Comparison of ENCODE assay signal across 18 cellular contexts in the genomic region with DNA sequence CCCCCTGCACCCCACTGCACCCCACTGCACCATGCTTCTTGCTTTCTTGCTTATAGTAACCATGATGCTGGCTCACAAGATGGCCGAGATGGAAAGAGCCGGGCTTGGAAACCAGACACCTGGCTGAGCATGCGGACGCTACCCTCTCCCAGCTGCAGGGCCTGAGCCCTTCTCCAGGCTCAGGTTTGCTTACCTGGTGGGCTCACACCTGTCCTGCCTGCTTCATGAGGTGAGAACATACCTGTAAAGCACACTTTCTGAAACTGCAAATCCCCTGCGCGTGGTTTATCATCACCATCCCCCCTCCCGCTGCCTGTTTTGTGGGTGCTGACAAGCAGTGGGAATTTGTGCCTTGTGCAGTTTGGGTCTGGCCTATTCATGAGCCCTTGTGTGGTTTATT.
DNase-seq lines count a peak whose midpoint lies in the region; ATAC-seq, FAIRE-seq and TF ChIP-seq lines count a peak whose summit lies in the region.
"Had no signal": no experiment of that assay in that cellular context is flagged by ENCODE, and none has a peak within 500 bp of the region (broad histone marks: within the 10 kb centered on the region; RNA-seq: fewer than 3 reads in every experiment).

No MANE protein-coding gene starts in this region.

- H3K4me3 Mint-ChIP-seq in endodermal cell, result no peak overlapping the region
- H3K4me3 Mint-ChIP-seq in endothelial cell (ENCODE audit: unreplicated experiment), result no peak overlapping the region
- H3K4me3 Mint-ChIP-seq: CD8-positive, alpha-beta memory T cell had no signal

- no peak overlapping the region for H3K27ac ChIP-seq in endodermal cell (ENCODE audit: low read depth, low read length)
- H3K27ac ChIP-seq in kidney (ENCODE audit: low read depth in 2 of 2, low read length in 2 of 2), result no peak overlapping the region
- H3K27ac ChIP-seq: HL-60 had no signal

- H3K4me3 ChIP-seq in endodermal cell (ENCODE audit: low read length) (no peak overlapping the region), kidney (ENCODE audit: low read length in 2 of 2) (no peak overlapping the region)

- no peaks in the 10 kb centered on the region for H3K36me3 Mint-ChIP-seq in endodermal cell (ENCODE audit: low read depth)
- peaks cover 5% of the 10 kb centered on the region for H3K36me3 Mint-ChIP-seq in endothelial cell (ENCODE audit: low read depth, unreplicated experiment)
- H3K36me3 Mint-ChIP-seq: CD8-positive, alpha-beta memory T cell had no signal

- H3K9me3 Mint-ChIP-seq in endodermal cell, result peaks cover 3% of the 10 kb centered on the region
- peaks cover 61% of the 10 kb centered on the region for H3K9me3 Mint-ChIP-seq in endothelial cell (ENCODE audit: unreplicated experiment)

- H3K36me3 ChIP-seq in endodermal cell (ENCODE audit: control insufficient read depth, insufficient read depth, low read length) (no peaks in the 10 kb centered on the region), kidney (ENCODE audit: control insufficient read depth in 1 of 2, insufficient read depth in 2 of 2, low read length in 2 of 2) (no peaks in the 10 kb centered on the region)
- H3K36me3 ChIP-seq: BE2C had no signal

- FAIRE-seq in kidney (lab: Jason Lieb, UNC), result no peak
- FAIRE-seq: A204.1, G401.6, GM12892, GM19239, H1 had no signal

- no peak for ATAC-seq in left ventricle myocardium superior
- ATAC-seq: HCT116 had no signal

- H3K9me3 ChIP-seq in endodermal cell (ENCODE audit: control insufficient read depth, low read length), result no peaks in the 10 kb centered on the region
- H3K9me3 ChIP-seq in kidney (ENCODE audit: control insufficient read depth in 1 of 2, low read length in 2 of 2), result no peaks in the 10 kb centered on the region
- H3K9me3 ChIP-seq: BE2C, Caco-2 had no signal

- H3K9ac ChIP-seq in endodermal cell (ENCODE audit: extremely low read depth, low read length, poor library complexity, severe bottlenecking), result no peak overlapping the region
- no peak overlapping the region for H3K9ac ChIP-seq in kidney (ENCODE audit: low read length in 2 of 2)

- DNase-seq in cardiac septum (ENCODE audit: low spot score) (peak; percentile 64), left ventricle myocardium superior (no peak), DMS153 treated with DMSO at 0.1 percent for 48 hours (lab: John Stamatoyannopoulos, UW; ENCODE audit: unreplicated experiment) (peak; percentile 17), endodermal cell (peak; percentile 21), NAMALWA (ENCODE audit: low spot score) (no peak), endothelial cell (ENCODE audit: low spot score) (no peak), kidney (no peak)
- DNase-seq: BE2C; Caco-2; CD8-positive, alpha-beta memory T cell; EL had no signal

- 92 to 97% methylated on average over 6 to 7 of the region's 7 CpGs for WGBS in endodermal cell (ENCODE audit: insufficient coverage in 1 of 2, insufficient read length in 1 of 2), 2 experiments

- intact Hi-C loops in cardiac septum (cut with DNase I) (no loop called here), left ventricle myocardium superior (cut with micrococcal nuclease) (no loop called here), kidney (cut with DNase I) (no loop called here)

- H3K27me3 Mint-ChIP-seq in endodermal cell (ENCODE audit: insufficient read depth), result peaks cover 5% of the 10 kb centered on the region
- H3K27me3 Mint-ChIP-seq in endothelial cell (ENCODE audit: unreplicated experiment), result peaks cover 4% of the 10 kb centered on the region
- H3K27me3 Mint-ChIP-seq: CD8-positive, alpha-beta memory T cell had no signal

- no peak overlapping the region for H3K27ac Mint-ChIP-seq in endodermal cell
- no peak overlapping the region for H3K27ac Mint-ChIP-seq in endothelial cell (ENCODE audit: unreplicated experiment)
- H3K27ac Mint-ChIP-seq: CD8-positive, alpha-beta memory T cell had no signal

- H3K4me1 ChIP-seq in endodermal cell (ENCODE audit: control insufficient read depth, insufficient read depth, low read length), result no peaks in the 10 kb centered on the region
- no peaks in the 10 kb centered on the region for H3K4me1 ChIP-seq in kidney (ENCODE audit: control insufficient read depth in 1 of 2, insufficient read depth in 1 of 2, low read depth in 1 of 2, low read length in 2 of 2)
- H3K4me1 ChIP-seq: BE2C, Caco-2 had no signal

- no peaks in the 10 kb centered on the region for H3K27me3 ChIP-seq in endodermal cell (ENCODE audit: control insufficient read depth, insufficient read depth, low read length, poor library complexity, severe bottlenecking)
- H3K27me3 ChIP-seq: BE2C had no signal

- no peaks in the 10 kb centered on the region for H3K4me1 Mint-ChIP-seq in endodermal cell
- no peaks in the 10 kb centered on the region for H3K4me1 Mint-ChIP-seq in endothelial cell (ENCODE audit: unreplicated experiment)
- H3K4me1 Mint-ChIP-seq: CD8-positive, alpha-beta memory T cell had no signal

- TF ChIP-seq CTCF in endodermal cell (conservative IDR thresholded peaks at IDR 0.05) (no peak), endothelial cell (IDR thresholded peaks at IDR 0.05; ENCODE audit: unreplicated experiment) (no peak), kidney (IDR thresholded peaks at IDR 0.05; ENCODE audit: borderline replicate concordance, extremely low read depth, insufficient read depth) (no peak)

Comparison
In these comparisons a context has a peak if more than half of its experiments do, and no peak if none do; other contexts are left out.
1. DNase-seq: peak in cardiac septum (single experiment), DMS153 treated with DMSO at 0.1 percent for 48 hours (single experiment) and endodermal cell (single experiment); none in left ventricle myocardium superior (single experiment), NAMALWA (single experiment), endothelial cell (single experiment) and kidney (single experiment).